Comparison of ENCODE assay signal across 12 cellular contexts in the genomic region with DNA sequence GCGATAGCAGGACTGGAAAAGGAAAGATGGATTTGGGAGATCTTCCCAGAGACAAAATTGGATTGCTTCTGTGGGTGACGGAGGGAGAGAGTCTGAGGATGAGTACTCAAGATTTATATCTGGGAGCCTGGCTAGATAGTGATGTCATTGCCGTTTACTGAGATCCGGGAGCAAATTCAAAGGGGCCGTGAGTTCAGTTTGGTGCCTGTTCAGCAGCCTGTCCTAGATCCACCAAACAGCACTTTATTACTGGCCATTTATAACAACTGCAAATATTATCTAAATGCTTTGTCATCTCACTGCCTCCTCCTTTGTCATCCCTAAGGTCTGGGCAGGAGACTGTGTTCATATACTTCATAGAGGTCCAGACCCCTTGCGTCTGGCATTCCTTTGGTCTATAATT. TPM values are rescaled to one million over a fixed set of nuclear protein-coding genes. Genes with fewer than 3 reads are reported as not detected.
A peak's percentile ranks its signal among the peaks of the same experiment; 100 is the strongest.
DNase-seq lines count a peak whose midpoint lies in the region; ATAC-seq and TF ChIP-seq lines count a peak whose summit lies in the region.
"Had no signal": no experiment of that assay in that cellular context is flagged by ENCODE, and none has a peak within 500 bp of the region (broad histone marks: within the 10 kb centered on the region; RNA-seq: fewer than 3 reads in every experiment).

No MANE protein-coding gene starts in this region.

- POLR2A ChIA-PET in activated CD8-positive, alpha-beta T cell treated with anti-CD3 and anti-CD28 coated beads for 36 hours (lab: Charles Lee) = interaction anchor here (1.1 to 1.4 kb wide), 2 partner anchors 10 to 11 kb away, joined by 4 read pairs; no protein-coding TSS in a partner anchor
- POLR2A ChIA-PET in A673 (lab: Charles Lee; ENCODE audit: low non-redundant PET) = no interaction called here

- H3K27ac ChIP-seq in left ventricle myocardium inferior (replicated peaks) (peak overlapping the region; percentile 71), lung (ENCODE audit: low read depth in 1 of 2, low read length in 1 of 2) (peak overlapping the region; percentile 26 to 36), A673 (ENCODE audit: low read depth, low read length, poor library complexity, severe bottlenecking) (no peak overlapping the region)

- no peak overlapping the region for H3K4me3 ChIP-seq in left ventricle myocardium inferior
- no peak overlapping the region for H3K4me3 ChIP-seq in lung
- H3K4me3 ChIP-seq in A673 (ENCODE audit: low read depth, low read length, poor library complexity, severe bottlenecking) = no peak overlapping the region

- H3K27ac Mint-ChIP-seq in activated CD8-positive, alpha-beta T cell treated with anti-CD3 and anti-CD28 coated beads for 36 hours = peak overlapping the region; percentile 56
- peak overlapping the region; percentile 54 for H3K27ac Mint-ChIP-seq in type B pancreatic cell

- no peaks in the 10 kb centered on the region for H3K27me3 Mint-ChIP-seq in activated CD8-positive, alpha-beta T cell treated with anti-CD3 and anti-CD28 coated beads for 36 hours
- no peaks in the 10 kb centered on the region for H3K27me3 Mint-ChIP-seq in type B pancreatic cell

- intact Hi-C loops in left ventricle myocardium inferior (cut with micrococcal nuclease) = no loop called here
- intact Hi-C loops in cardiac septum (cut with DNase I) = no loop called here
- intact Hi-C loops in activated CD8-positive, alpha-beta T cell treated with anti-CD3 and anti-CD28 coated beads for 36 hours (cut with micrococcal nuclease) = no loop called here
- intact Hi-C loops in A673 (cut with micrococcal nuclease; ENCODE audit: unreplicated experiment) = no loop called here

- H3K36me3 Mint-ChIP-seq in activated CD8-positive, alpha-beta T cell treated with anti-CD3 and anti-CD28 coated beads for 36 hours (ENCODE audit: low read depth) = no peaks in the 10 kb centered on the region
- no peaks in the 10 kb centered on the region for H3K36me3 Mint-ChIP-seq in type B pancreatic cell

- H3K27me3 ChIP-seq in left ventricle myocardium inferior (ENCODE audit: low read depth) = no peaks in the 10 kb centered on the region
- no peaks in the 10 kb centered on the region for H3K27me3 ChIP-seq in lung (ENCODE audit: control insufficient read depth, insufficient read depth)
- H3K27me3 ChIP-seq in A673 (replicated peaks; ENCODE audit: insufficient read depth, low read depth, low read length, poor library complexity) = no peaks in the 10 kb centered on the region

- no peak for DNase-seq in left ventricle myocardium inferior
- DNase-seq in cardiac septum (ENCODE audit: low spot score) = no peak
- no peak for DNase-seq in activated CD8-positive, alpha-beta T cell treated with anti-CD3 and anti-CD28 coated beads for 36 hours
- DNase-seq in lung (ENCODE audit: low spot score) = no peak
- no peak for DNase-seq in type B pancreatic cell (ENCODE audit: extremely low spot score, unreplicated experiment)
- no peak for DNase-seq in GF-D8 (lab: John Stamatoyannopoulos, UW)
- no peak for DNase-seq in A673 (ENCODE audit: low spot score)
- no peak for DNase-seq in NCI-H146 (lab: John Stamatoyannopoulos, UW)
- DNase-seq: activated gamma-delta T cell treated with Interleukin-2 at 50 U/mL for 16 hours, C1 segment of cervical spinal cord, Karpas-422 had no signal

- peaks cover 77% of the 10 kb centered on the region for H3K4me1 Mint-ChIP-seq in activated CD8-positive, alpha-beta T cell treated with anti-CD3 and anti-CD28 coated beads for 36 hours (ENCODE audit: low read depth)
- H3K4me1 Mint-ChIP-seq in type B pancreatic cell (ENCODE audit: unreplicated experiment) = peaks cover 48% of the 10 kb centered on the region

- CTCF ChIA-PET in activated CD8-positive, alpha-beta T cell treated with anti-CD3 and anti-CD28 coated beads for 36 hours (lab: Charles Lee) = interaction anchor here (1.3 to 10.4 kb wide), 6 partner anchors 12 to 95 kb away, joined by 3 to 109 read pairs (median 8); no protein-coding TSS in a partner anchor
- CTCF ChIA-PET in A673 (lab: Charles Lee) = no interaction called here

- TF ChIP-seq CTCF in left ventricle myocardium inferior (IDR thresholded peaks at IDR 0.05; ENCODE audit: borderline replicate concordance) (no peak), lung (IDR thresholded peaks at IDR 0.05; ENCODE audit: control extremely low read depth, extremely low read depth) (no peak), type B pancreatic cell (conservative IDR thresholded peaks at IDR 0.05) (no peak), A673 (conservative IDR thresholded peaks at IDR 0.05; ENCODE audit: low read depth, low read length) (no peak)
- TF ChIP-seq CTCF in activated CD8-positive, alpha-beta T cell treated with anti-CD3 and anti-CD28 coated beads for 36 hours (IDR thresholded peaks at IDR 0.05) = no peak

- no peak overlapping the region for H3K4me3 Mint-ChIP-seq in activated CD8-positive, alpha-beta T cell treated with anti-CD3 and anti-CD28 coated beads for 36 hours
- no peak overlapping the region for H3K4me3 Mint-ChIP-seq in type B pancreatic cell

- WGBS in lung, 2 donors = 76 to 93% methylated on average over 6 of the region's 6 CpGs

- H3K9me3 Mint-ChIP-seq in activated CD8-positive, alpha-beta T cell treated with anti-CD3 and anti-CD28 coated beads for 36 hours = no peaks in the 10 kb centered on the region
- H3K9me3 Mint-ChIP-seq in type B pancreatic cell = no peaks in the 10 kb centered on the region

- H3K9me3 ChIP-seq in left ventricle myocardium inferior (replicated peaks) = no peaks in the 10 kb centered on the region
- no peaks in the 10 kb centered on the region for H3K9me3 ChIP-seq in lung (ENCODE audit: control insufficient read depth in 2 of 2, insufficient read depth in 1 of 2, low read length in 1 of 2)
- H3K9me3 ChIP-seq in A673 (ENCODE audit: low read depth, low read length, poor library complexity, severe bottlenecking) = no peaks in the 10 kb centered on the region

- H3K4me1 ChIP-seq in left ventricle myocardium inferior (peaks cover 98% of the 10 kb centered on the region), lung (ENCODE audit: control insufficient read depth in 2 of 2, insufficient read depth in 2 of 2, low read length in 2 of 2) (peaks cover 30 to 60% of the 10 kb centered on the region in 2 donors), A673 (ENCODE audit: insufficient read depth, low read length, poor library complexity, severe bottlenecking) (no peaks in the 10 kb centered on the region)

- BruUV-seq in A673 (replicated peaks; lab: Mats Ljungman, UMichigan) = no TSS peak

- no peak for ATAC-seq in activated CD8-positive, alpha-beta T cell treated with anti-CD3 and anti-CD28 coated beads for 36 hours
- no peak for ATAC-seq in lung (ENCODE audit: insufficient read depth, low FRiP score)

- H3K36me3 ChIP-seq in left ventricle myocardium inferior (no peaks in the 10 kb centered on the region), lung (ENCODE audit: control insufficient read depth in 2 of 2, insufficient read depth in 2 of 2, low read length in 2 of 2) (no peaks in the 10 kb centered on the region), A673 (ENCODE audit: insufficient read depth, low read length, poor library complexity, severe bottlenecking) (no peaks in the 10 kb centered on the region)

RNA-seq across cellular contexts. Expression of gene MAPKAPK2, which starts 29.2 kb away (rescaled TPM):
- total RNA-seq in left ventricle myocardium inferior (215 TPM), cardiac septum (242 TPM), lung (100 to 1,000 TPM in 1 of 2 donors, 10 to 100 TPM in 1; 35.8 to 116 TPM), type B pancreatic cell (ENCODE audit: low replicate concordance) (62.3 and 63.1 TPM in 2 replicates), A673 (2021) (39.2 and 41.9 TPM in 2 replicates)
- 10 to 100 TPM; 50.4 to 51.4 TPM for total RNA-seq in activated CD8-positive, alpha-beta T cell treated with anti-CD3 and anti-CD28 coated beads for 36 hours
- 10 to 100 TPM; 55.7 to 94.5 TPM for polyA plus RNA-seq in lung

RNA-seq across cellular contexts. Expression of gene IL19, which starts 56.7 kb away (rescaled TPM):
- not detected for total RNA-seq in left ventricle myocardium inferior
- total RNA-seq in cardiac septum = not detected
- total RNA-seq in activated CD8-positive, alpha-beta T cell treated with anti-CD3 and anti-CD28 coated beads for 36 hours = not detected
- under 1 TPM in 1 of 2 donors, not detected in 1; 0.12 TPM for total RNA-seq in lung
- under 1 TPM; 0.10 to 0.68 TPM for polyA plus RNA-seq in lung
- total RNA-seq in type B pancreatic cell (ENCODE audit: low replicate concordance) = not detected in 2 replicates
- total RNA-seq in A673 (2021) = not detected in 2 replicates
- total RNA-seq: pulmonary artery endothelial cell had no signal

RNA-seq across cellular contexts. Expression of gene IL10, which starts 58.4 kb away (rescaled TPM):
- 0.38 TPM for total RNA-seq in left ventricle myocardium inferior
- 0.43 TPM for total RNA-seq in cardiac septum
- total RNA-seq in activated CD8-positive, alpha-beta T cell treated with anti-CD3 and anti-CD28 coated beads for 36 hours = under 1 TPM in 1 of 2 experiments, not detected in 1; 0.32 TPM
- 1 to 10 TPM; 2.4 to 3.4 TPM for total RNA-seq in lung
- 10 to 100 TPM in 1 of 2 donors, under 1 TPM in 1; 0.37 to 37.3 TPM for polyA plus RNA-seq in lung
- total RNA-seq in type B pancreatic cell (ENCODE audit: low replicate concordance) = not detected in 2 replicates
- not detected in 2 replicates for total RNA-seq in A673 (2021)
- total RNA-seq: pulmonary artery endothelial cell had no signal
